Comparison of ENCODE assay signal across 28 cellular contexts in the genomic region with DNA sequence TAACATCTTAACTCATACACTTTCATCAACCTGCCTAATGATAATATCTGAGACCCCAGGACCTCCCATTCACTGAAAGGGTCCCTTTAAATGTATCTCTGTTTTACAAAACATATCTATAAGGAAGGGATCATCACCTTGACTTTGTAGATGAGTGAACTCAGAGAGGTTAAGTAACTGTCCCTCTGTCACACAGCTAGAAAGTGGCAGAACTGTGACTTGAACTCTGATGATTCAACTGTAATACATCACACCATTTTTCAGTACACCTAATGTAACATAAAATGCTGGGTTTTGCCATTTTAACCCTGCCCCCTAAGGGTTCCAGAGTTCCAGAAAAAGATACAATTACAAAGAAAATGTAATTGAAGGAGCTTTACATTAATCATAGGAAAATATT.
DNase-seq lines count a peak whose midpoint lies in the region; ATAC-seq, FAIRE-seq and TF ChIP-seq lines count a peak whose summit lies in the region.
"Had no signal": no experiment of that assay in that cellular context is flagged by ENCODE, and none has a peak within 500 bp of the region (broad histone marks: within the 10 kb centered on the region; RNA-seq: fewer than 3 reads in every experiment).

No MANE protein-coding gene starts in this region.

- H2AK5ac ChIP-seq in H1 (ENCODE audit: low read depth, low read length), result no peak overlapping the region

- dilution Hi-C loops in mammary epithelial cell (cut with HindIII; ENCODE audit: low sequenced_read_pairs), result no loop called here

- H3K23ac ChIP-seq in H1 (ENCODE audit: insufficient read length), result no peak overlapping the region

- no peaks in the 10 kb centered on the region for H3K23me2 ChIP-seq in H1 (ENCODE audit: low read depth, low read length)

- no peak for TF ChIP-seq RAD21 in H1 (IDR thresholded peaks at IDR 0.05 in 1 of 2, conservative IDR thresholded peaks at IDR 0.05 in 1 of 2; ENCODE audit: low read depth in 2 of 2, low read length in 2 of 2)

- H4K8ac ChIP-seq in H1 (ENCODE audit: extremely low read depth, insufficient read depth, low read length), result no peak overlapping the region

- H2BK15ac ChIP-seq in H1 (ENCODE audit: low read length), result no peak overlapping the region

- H3K4me1 ChIP-seq in mammary epithelial cell (ENCODE audit: insufficient read depth, low read length) (no peaks in the 10 kb centered on the region), OCI-LY1 (ENCODE audit: insufficient read depth, low read length, severe bottlenecking) (peaks cover 54% of the 10 kb centered on the region), H1 (replicated peaks in 1 of 4; ENCODE audit: control insufficient read depth in 3 of 4, insufficient read depth in 4 of 4, low read length in 3 of 4) (no peaks in the 10 kb centered on the region)
- H3K4me1 ChIP-seq: BE2C, BLaER1 had no signal

- H4K20me1 ChIP-seq in mammary epithelial cell (ENCODE audit: insufficient read depth, low read length) (no peaks in the 10 kb centered on the region), OCI-LY1 (ENCODE audit: insufficient read depth, low read length) (no peaks in the 10 kb centered on the region), H1 (replicated peaks in 1 of 2; ENCODE audit: control insufficient read depth in 1 of 2, insufficient read depth in 2 of 2, low read length in 2 of 2) (no peaks in the 10 kb centered on the region)
- H4K20me1 ChIP-seq: BLaER1 had no signal

- no peak for TF ChIP-seq POLR2A in H1 (IDR thresholded peaks at IDR 0.05; ENCODE audit: control extremely low read depth in 1 of 2, low read depth in 2 of 2, low read length in 2 of 2)

- H3K27me3 Mint-ChIP-seq in MCF 10A (ENCODE audit: insufficient read depth, unreplicated experiment) (no peaks in the 10 kb centered on the region), WTC11 (ENCODE audit: low read depth) (no peaks in the 10 kb centered on the region)
- no peaks in the 10 kb centered on the region for H3K27me3 Mint-ChIP-seq in activated naive CD4-positive, alpha-beta T cell treated with anti-CD3 and anti-CD28 coated beads, Interleukin-2, amount 10 ng/mL, durations not matched to agents 7 days and 5 days
- H3K27me3 Mint-ChIP-seq: CD4-positive, alpha-beta memory T cell; CD4-positive, CD25-positive, alpha-beta regulatory T cell; CD8-positive, alpha-beta memory T cell had no signal

- no peaks in the 10 kb centered on the region for H3K36me3 Mint-ChIP-seq in MCF 10A (ENCODE audit: insufficient read depth, unreplicated experiment)
- no peaks in the 10 kb centered on the region for H3K36me3 Mint-ChIP-seq in WTC11
- H3K36me3 Mint-ChIP-seq in activated naive CD4-positive, alpha-beta T cell treated with anti-CD3 and anti-CD28 coated beads, Interleukin-2, amount 10 ng/mL, durations not matched to agents 7 days and 5 days, result no peaks in the 10 kb centered on the region
- H3K36me3 Mint-ChIP-seq: CD4-positive, CD25-positive, alpha-beta regulatory T cell; CD8-positive, alpha-beta memory T cell had no signal

- no peak overlapping the region for H3K56ac ChIP-seq in H1 (replicated peaks; ENCODE audit: insufficient read length, low read depth, low read length)

- TF ChIP-seq EP300 in H1 (IDR thresholded peaks at IDR 0.05; ENCODE audit: borderline replicate concordance in 1 of 2, low read depth in 2 of 2, low read length in 2 of 2), result no peak

- H3F3A ChIP-seq in OCI-LY1 (ENCODE audit: insufficient read depth, low read length), result no peaks in the 10 kb centered on the region

- in situ Hi-C loops in mammary epithelial cell (cut with MboI; ENCODE audit: low sequenced_read_pairs in 2 of 2), result no loop called here

- H2BK5ac ChIP-seq in H1 (ENCODE audit: low read depth, low read length), result no peak overlapping the region

- H3K18ac ChIP-seq in H1 (ENCODE audit: extremely low read depth, low read length), result no peak overlapping the region

- POLR2A ChIA-PET in MCF 10A (lab: Yijun Ruan, JAX) (interaction anchor here (0.7 to 1.1 kb wide), 2 partner anchors 39 to 752 kb away, joined by 3 to 4 read pairs; no protein-coding TSS in a partner anchor), WTC11 (lab: Charles Lee) (interaction anchor here (0.6 kb wide), 1 partner anchor 271 kb away, joined by 3 read pairs; no protein-coding TSS in a partner anchor), H1 (lab: Charles Lee; ENCODE audit: partially characterized antibody) (no interaction called here)

- ATAC-seq in WTC11, result no peak
- ATAC-seq: GM12878 had no signal

- no peak overlapping the region for H3K27ac ChIP-seq in mammary epithelial cell (ENCODE audit: insufficient read depth, low read depth, low read length)
- H3K27ac ChIP-seq in OCI-LY1 (ENCODE audit: low read depth, low read length, poor library complexity, severe bottlenecking), result peak overlapping the region; percentile 57
- no peak overlapping the region for H3K27ac ChIP-seq in H1 (ENCODE audit: low read depth, low read length)
- H3K27ac ChIP-seq: 22Rv1, BLaER1 had no signal

- H3K9me3 ChIP-seq in mammary epithelial cell (replicated peaks; ENCODE audit: insufficient read depth, low read length), result no peaks in the 10 kb centered on the region
- no peaks in the 10 kb centered on the region for H3K9me3 ChIP-seq in OCI-LY1 (ENCODE audit: low read length)
- no peaks in the 10 kb centered on the region for H3K9me3 ChIP-seq in H1 (ENCODE audit: insufficient read depth in 2 of 2, low read depth in 1 of 2, low read length in 1 of 2)
- H3K9me3 ChIP-seq: BE2C had no signal

- no peaks in the 10 kb centered on the region for H3K9me2 ChIP-seq in OCI-LY1 (ENCODE audit: low read depth, low read length)

- H4K5ac ChIP-seq in H1 (ENCODE audit: insufficient read length, low read depth, low read length), result no peak overlapping the region

- H3K4me2 ChIP-seq in mammary epithelial cell (ENCODE audit: insufficient read depth, low read depth, low read length), result no peak overlapping the region
- no peak overlapping the region for H3K4me2 ChIP-seq in OCI-LY1 (ENCODE audit: low read length)
- no peak overlapping the region for H3K4me2 ChIP-seq in H1 (ENCODE audit: insufficient read depth in 1 of 2, low read depth in 2 of 2, low read length in 2 of 2)
- H3K4me2 ChIP-seq: BLaER1 had no signal

- H3K4me3 Mint-ChIP-seq in MCF 10A (ENCODE audit: unreplicated experiment) (no peak overlapping the region), WTC11 (no peak overlapping the region)
- no peak overlapping the region for H3K4me3 Mint-ChIP-seq in activated naive CD4-positive, alpha-beta T cell treated with anti-CD3 and anti-CD28 coated beads, Interleukin-2, amount 10 ng/mL, durations not matched to agents 7 days and 5 days
- H3K4me3 Mint-ChIP-seq: CD14-positive monocyte; CD4-positive, alpha-beta memory T cell; CD4-positive, CD25-positive, alpha-beta regulatory T cell; CD8-positive, alpha-beta memory T cell had no signal

- H3K9ac ChIP-seq in mammary epithelial cell (ENCODE audit: insufficient read depth, low read length), result no peak overlapping the region
- H3K9ac ChIP-seq in OCI-LY1 (ENCODE audit: low read length), result no peak overlapping the region
- no peak overlapping the region for H3K9ac ChIP-seq in H1 (replicated peaks in 1 of 4; ENCODE audit: extremely low read depth in 1 of 4, low read depth in 3 of 4, low read length in 3 of 4)
- H3K9ac ChIP-seq: BLaER1 had no signal

- no peaks in the 10 kb centered on the region for H3K79me1 ChIP-seq in H1 (ENCODE audit: low read depth, low read length)

- no TSS peak for BruUV-seq in MCF 10A (replicated peaks; lab: Mats Ljungman, UMichigan)
- BruUV-seq in mammary epithelial cell (replicated peaks; lab: Mats Ljungman, UMichigan), result no TSS peak

- FAIRE-seq in H1 (lab: Jason Lieb, UNC), result no peak
- FAIRE-seq: GM12878, GM12892, GM18507 had no signal

- H3K79me2 ChIP-seq in mammary epithelial cell (ENCODE audit: insufficient read depth, low read length), result no peaks in the 10 kb centered on the region
- H3K79me2 ChIP-seq in OCI-LY1 (ENCODE audit: insufficient read depth, low read length), result peaks cover 63% of the 10 kb centered on the region
- no peaks in the 10 kb centered on the region for H3K79me2 ChIP-seq in H1 (ENCODE audit: control insufficient read depth in 1 of 2, insufficient read depth in 2 of 2, low read length in 2 of 2)

- no peak overlapping the region for H2BK12ac ChIP-seq in H1 (ENCODE audit: low read depth, low read length)

- H3K36me3 ChIP-seq in mammary epithelial cell (ENCODE audit: insufficient read depth, low read length), result no peaks in the 10 kb centered on the region
- no peaks in the 10 kb centered on the region; the same call in 1 of the 2 replicates for H3K36me3 ChIP-seq in OCI-LY1 (ENCODE audit: insufficient read depth, low read length)
- no peaks in the 10 kb centered on the region for H3K36me3 ChIP-seq in H1 (ENCODE audit: control insufficient read depth in 2 of 4, insufficient read depth in 4 of 4, low read length in 3 of 4)
- H3K36me3 ChIP-seq: BE2C, BLaER1 had no signal

- H3K27ac Mint-ChIP-seq in MCF 10A (ENCODE audit: low read depth, unreplicated experiment) (peak overlapping the region; percentile 53), WTC11 (no peak overlapping the region)
- H3K27ac Mint-ChIP-seq in activated naive CD4-positive, alpha-beta T cell treated with anti-CD3 and anti-CD28 coated beads, Interleukin-2, amount 10 ng/mL, durations not matched to agents 7 days and 5 days, result no peak overlapping the region
- H3K27ac Mint-ChIP-seq: CD14-positive monocyte had no signal

- H2AFZ ChIP-seq in mammary epithelial cell (ENCODE audit: low read depth, low read length) (no peak overlapping the region), OCI-LY1 (ENCODE audit: low read length) (no peak overlapping the region), H1 (ENCODE audit: low read length) (no peak overlapping the region)

- H3K4me3 ChIP-seq in mammary epithelial cell (replicated peaks in 1 of 3; ENCODE audit: insufficient read depth in 1 of 3, low read depth in 2 of 3, low read length in 3 of 3) (no peak overlapping the region), OCI-LY1 (ENCODE audit: low read depth, low read length, poor library complexity, severe bottlenecking) (no peak overlapping the region), H1 (ENCODE audit: extremely low read depth in 1 of 4, insufficient read depth in 2 of 4, low read depth in 3 of 4, low read length in 4 of 4) (no peak overlapping the region)
- H3K4me3 ChIP-seq: BLaER1, GM12878 had no signal

- H3K27me3 ChIP-seq in mammary epithelial cell (ENCODE audit: insufficient read depth, low read length) (no peaks in the 10 kb centered on the region), OCI-LY1 (ENCODE audit: insufficient read depth, low read length) (no peaks in the 10 kb centered on the region), H1 (replicated peaks in 1 of 4; ENCODE audit: control insufficient read depth in 3 of 4, extremely low read depth in 1 of 4, insufficient read depth in 3 of 4, low read length in 3 of 4) (no peaks in the 10 kb centered on the region)
- H3K27me3 ChIP-seq: BE2C, BLaER1 had no signal

- no peak overlapping the region for H2BK20ac ChIP-seq in H1 (ENCODE audit: low read length)

- TF ChIP-seq CTCF in MCF 10A (IDR thresholded peaks at IDR 0.05; ENCODE audit: unreplicated experiment) (no peak), mammary epithelial cell (conservative IDR thresholded peaks at IDR 0.05 in 1 of 2, IDR thresholded peaks at IDR 0.05 in 1 of 2; ENCODE audit: extremely low read depth in 1 of 2, insufficient read depth in 1 of 2, low read depth in 1 of 2, low read length in 2 of 2) (no peak), OCI-LY1 (IDR thresholded peaks at IDR 0.05; ENCODE audit: low read length) (no peak), WTC11 (IDR thresholded peaks at IDR 0.05) (no peak), H1 (IDR thresholded peaks at IDR 0.05; ENCODE audit: control extremely low read depth in 1 of 3, insufficient read depth in 1 of 3, low read depth in 1 of 3, low read length in 3 of 3) (no peak)

- DNase-seq in MCF 10A (ENCODE audit: unreplicated experiment), result no peak
- no peak for DNase-seq in mammary epithelial cell
- no peak for DNase-seq in WTC11 (ENCODE audit: low spot score)
- DNase-seq in H1 (ENCODE audit: low read depth in 1 of 2, low spot score in 2 of 2), result no peak
- DNase-seq in activated CD4-positive, alpha-beta T cell treated with anti-CD3 and anti-CD28 coated beads, Interleukin-2, amount 50 U/mL, for 1 hour, result no peak
- no peak for DNase-seq in posterior vena cava (ENCODE audit: low spot score)
- DNase-seq in activated naive CD4-positive, alpha-beta T cell treated with anti-CD3 and anti-CD28 coated beads, Interleukin-2, amount 10 ng/mL, durations not matched to agents 7 days and 5 days, result no peak
- DNase-seq: ACHN; BE2C; C1 segment of cervical spinal cord; CD4-positive, alpha-beta memory T cell; CD4-positive, CD25-positive, alpha-beta regulatory T cell; CD8-positive, alpha-beta memory T cell; COR-L47; DMS 273 treated with DMSO at 0.1 percent for 48 hours; DMS153; DMS53; DMS79; DND-41; EL; GDM1 had no signal

- CTCF ChIA-PET in MCF 10A (lab: Yijun Ruan, JAX), result no interaction called here
- CTCF ChIA-PET in mammary epithelial cell (lab: Charles Lee; ENCODE audit: low non-redundant PET), result no interaction called here
- CTCF ChIA-PET in WTC11 (lab: Charles Lee), result interaction anchor here (0.6 to 1.5 kb wide), 2 partner anchors 21 to 123 kb away, joined by 4 read pairs; no protein-coding TSS in a partner anchor
- CTCF ChIA-PET in H1 (lab: Charles Lee; ENCODE audit: partially characterized antibody), result interaction anchor here (0.8 kb wide), 1 partner anchor 113 kb away, joined by 3 read pairs; no protein-coding TSS in a partner anchor
- CTCF ChIA-PET in activated naive CD4-positive, alpha-beta T cell treated with anti-CD3 and anti-CD28 coated beads, Interleukin-2, amount 10 ng/mL, durations not matched to agents 7 days and 5 days (lab: Charles Lee), result interaction anchor here (0.9 kb wide), 1 partner anchor 123 kb away, joined by 3 read pairs; no protein-coding TSS in a partner anchor

- no peak overlapping the region for H3K14ac ChIP-seq in H1 (ENCODE audit: insufficient read length)

- peaks cover 4% of the 10 kb centered on the region for H3K9me3 Mint-ChIP-seq in MCF 10A (ENCODE audit: unreplicated experiment)
- H3K9me3 Mint-ChIP-seq in WTC11, result no peaks in the 10 kb centered on the region
- H3K9me3 Mint-ChIP-seq in activated naive CD4-positive, alpha-beta T cell treated with anti-CD3 and anti-CD28 coated beads, Interleukin-2, amount 10 ng/mL, durations not matched to agents 7 days and 5 days, result peaks cover 2% of the 10 kb centered on the region
- H3K9me3 Mint-ChIP-seq: CD4-positive, CD25-positive, alpha-beta regulatory T cell; CD8-positive, alpha-beta memory T cell had no signal

- H4K91ac ChIP-seq in H1 (replicated peaks; ENCODE audit: insufficient read length, low read length), result no peak overlapping the region

- intact Hi-C loops in MCF 10A (cut with micrococcal nuclease), result no loop called here
- intact Hi-C loops in mammary epithelial cell (cut with micrococcal nuclease), result no loop called here
- intact Hi-C loops in posterior vena cava (cut with DNase I), result no loop called here

- no peak overlapping the region for H2BK120ac ChIP-seq in H1 (replicated peaks; ENCODE audit: low read depth, low read length)

- H3K4ac ChIP-seq in H1 (replicated peaks; ENCODE audit: insufficient read length, low read depth, low read length), result no peak overlapping the region

- no peaks in the 10 kb centered on the region for H3K4me1 Mint-ChIP-seq in MCF 10A (ENCODE audit: insufficient read depth, unreplicated experiment)
- peaks cover 8% of the 10 kb centered on the region for H3K4me1 Mint-ChIP-seq in WTC11
- no peaks in the 10 kb centered on the region for H3K4me1 Mint-ChIP-seq in activated naive CD4-positive, alpha-beta T cell treated with anti-CD3 and anti-CD28 coated beads, Interleukin-2, amount 10 ng/mL, durations not matched to agents 7 days and 5 days
- H3K4me1 Mint-ChIP-seq: CD14-positive monocyte had no signal

Comparison
In these comparisons a context has a peak if more than half of its experiments do, and no peak if none do; other contexts are left out.
1. CTCF ChIA-PET loops: an anchor here in WTC11 (0.6 to 1.5 kb wide), H1 (0.8 kb wide) and activated naive CD4-positive, alpha-beta T cell treated with anti-CD3 and anti-CD28 coated beads, Interleukin-2, amount 10 ng/mL, durations not matched to agents 7 days and 5 days (0.9 kb wide); none called in MCF 10A and mammary epithelial cell.